In the genomic region with DNA sequence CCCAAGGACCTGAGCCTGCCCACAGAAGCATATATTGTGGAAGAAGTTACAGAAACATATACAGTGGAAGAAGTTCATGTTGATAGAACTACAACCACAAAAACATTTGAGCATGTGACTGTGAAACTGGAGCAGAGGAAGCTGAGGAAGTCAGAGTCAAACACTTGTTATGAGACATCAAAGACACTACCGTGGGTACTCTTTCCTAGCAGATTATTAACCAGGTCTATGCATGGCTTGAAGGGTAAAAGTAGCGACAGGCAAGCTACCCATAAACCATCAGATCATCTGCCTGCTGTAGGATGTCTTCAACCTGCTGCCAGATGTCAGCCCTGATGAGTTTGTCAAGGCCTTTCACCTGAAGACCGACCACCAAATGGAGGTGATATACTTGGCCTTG, we compare ENCODE assay signal across 10 cellular contexts. TPM values are rescaled to one million over a fixed set of nuclear protein-coding genes. Genes with fewer than 3 reads are reported as not detected.
A peak's percentile ranks its signal among the peaks of the same experiment; 100 is the strongest.
DNase-seq lines count a peak whose midpoint lies in the region; ATAC-seq and TF ChIP-seq lines count a peak whose summit lies in the region.
"Had no signal": no experiment of that assay in that cellular context is flagged by ENCODE, and none has a peak within 500 bp of the region (broad histone marks: within the 10 kb centered on the region; RNA-seq: fewer than 3 reads in every experiment).

No MANE protein-coding gene starts in this region.

- peak overlapping the region; percentile 15 for H3K27ac Mint-ChIP-seq in activated T-helper 2 cell treated with anti-CD3 and anti-CD28 coated beads, Interferon-gamma antibody, Interleukin-2, Interleukin-4, amounts not matched to agents 10 μg/mL and 5 μg/mL and 100 μg/mL, durations not matched to agents 14 hours and 24 hours and 36 hours

- intact Hi-C loops in activated T-helper 2 cell treated with anti-CD3 and anti-CD28 coated beads, Interferon-gamma antibody, Interleukin-2, Interleukin-4, amounts not matched to agents 10 μg/mL and 5 μg/mL and 100 μg/mL, durations not matched to agents 14 hours and 24 hours and 36 hours (cut with micrococcal nuclease), result no loop called here
- intact Hi-C loops in heart right ventricle (cut with DNase I), result no loop called here

- H4K20me1 ChIP-seq in DND-41 (ENCODE audit: insufficient read depth, low read length), result no peaks in the 10 kb centered on the region

- H3K27ac ChIP-seq in DND-41 (ENCODE audit: low read length) (peak overlapping the region; percentile 17; the same call in 1 of the 2 replicates), foreskin keratinocyte (no peak overlapping the region), heart right ventricle (no peak overlapping the region)

- H3K27me3 ChIP-seq in DND-41 (ENCODE audit: insufficient read depth, low read length, poor library complexity) (no peaks in the 10 kb centered on the region), foreskin keratinocyte (no peaks in the 10 kb centered on the region), heart right ventricle (no peaks in the 10 kb centered on the region)

- ATAC-seq in DND-41 (ENCODE audit: insufficient read depth, low read depth), result peak; percentile 85
- ATAC-seq in GM19452 (IDR thresholded peaks at IDR 0.05; ENCODE audit: unreplicated experiment), result peak; percentile 97
- ATAC-seq in HG03135 (IDR thresholded peaks at IDR 0.05; ENCODE audit: unreplicated experiment), result peak; percentile 93
- no peak for ATAC-seq in foreskin keratinocyte
- no peak for ATAC-seq in heart right ventricle

- H3K9me3 Mint-ChIP-seq in activated T-helper 2 cell treated with anti-CD3 and anti-CD28 coated beads, Interferon-gamma antibody, Interleukin-2, Interleukin-4, amounts not matched to agents 10 μg/mL and 5 μg/mL and 100 μg/mL, durations not matched to agents 14 hours and 24 hours and 36 hours, result no peaks in the 10 kb centered on the region

- no peak overlapping the region for H3K4me3 Mint-ChIP-seq in activated T-helper 2 cell treated with anti-CD3 and anti-CD28 coated beads, Interferon-gamma antibody, Interleukin-2, Interleukin-4, amounts not matched to agents 10 μg/mL and 5 μg/mL and 100 μg/mL, durations not matched to agents 14 hours and 24 hours and 36 hours (ENCODE audit: low read depth)

- WGBS in heart right ventricle, 2 donors, result 81 to 90% methylated on average over 3 of the region's 3 CpGs

- peaks cover 15% of the 10 kb centered on the region for H3K4me1 Mint-ChIP-seq in activated T-helper 2 cell treated with anti-CD3 and anti-CD28 coated beads, Interferon-gamma antibody, Interleukin-2, Interleukin-4, amounts not matched to agents 10 μg/mL and 5 μg/mL and 100 μg/mL, durations not matched to agents 14 hours and 24 hours and 36 hours (ENCODE audit: low read depth)

- peak overlapping the region; percentile 40 for H2AFZ ChIP-seq in DND-41 (ENCODE audit: low read depth, low read length)

- TF ChIP-seq CTCF in DND-41 (IDR thresholded peaks at IDR 0.05; ENCODE audit: borderline replicate concordance, extremely low read depth, low read length, poor library complexity, severe bottlenecking) (no peak), foreskin keratinocyte (conservative IDR thresholded peaks at IDR 0.05) (no peak), heart right ventricle (IDR thresholded peaks at IDR 0.05) (no peak)

- no peaks in the 10 kb centered on the region for H3K79me2 ChIP-seq in DND-41 (ENCODE audit: insufficient read depth, low read length)

- no peak overlapping the region for H3K9ac ChIP-seq in DND-41 (ENCODE audit: low read depth, low read length)

- H3K4me3 ChIP-seq in DND-41 (ENCODE audit: low read depth in 1 of 2, low read length in 2 of 2) (no peak overlapping the region), heart right ventricle (no peak overlapping the region)

- H3K36me3 Mint-ChIP-seq in activated T-helper 2 cell treated with anti-CD3 and anti-CD28 coated beads, Interferon-gamma antibody, Interleukin-2, Interleukin-4, amounts not matched to agents 10 μg/mL and 5 μg/mL and 100 μg/mL, durations not matched to agents 14 hours and 24 hours and 36 hours (ENCODE audit: low read depth), result peaks cover 3% of the 10 kb centered on the region

- DNase-seq in DND-41, result no peak
- DNase-seq in activated T-helper 2 cell treated with anti-CD3 and anti-CD28 coated beads, Interferon-gamma antibody, Interleukin-2, Interleukin-4, amounts not matched to agents 10 μg/mL and 5 μg/mL and 100 μg/mL, durations not matched to agents 14 hours and 24 hours and 36 hours (ENCODE audit: low spot score), result no peak
- no peak for DNase-seq in foreskin keratinocyte
- no peak for DNase-seq in NCI-H2107 treated with DMSO at 0.1 percent for 48 hours (lab: John Stamatoyannopoulos, UW; ENCODE audit: unreplicated experiment)
- DNase-seq in heart right ventricle, result no peak
- no peak for DNase-seq in NCI-H82 (lab: John Stamatoyannopoulos, UW)
- DNase-seq: occipital lobe; stimulated activated CD8-positive, alpha-beta memory T cell treated with anti-CD3 and anti-CD28 coated beads, Interleukin-4, amount 100 ng/mL, for 48 hours had no signal

- no peaks in the 10 kb centered on the region for H3K9me3 ChIP-seq in DND-41 (ENCODE audit: insufficient read depth, low read length, severe bottlenecking)
- H3K9me3 ChIP-seq in heart right ventricle, result peaks cover 0 to 4% (median 0%) of the 10 kb centered on the region in 11 donors

- no peaks in the 10 kb centered on the region for H3K27me3 Mint-ChIP-seq in activated T-helper 2 cell treated with anti-CD3 and anti-CD28 coated beads, Interferon-gamma antibody, Interleukin-2, Interleukin-4, amounts not matched to agents 10 μg/mL and 5 μg/mL and 100 μg/mL, durations not matched to agents 14 hours and 24 hours and 36 hours (ENCODE audit: low read depth)

- 0 out of 2 replicates have a peak overlapping the region, but pooled peaks have one; percentile 9 for H3K4me2 ChIP-seq in DND-41 (ENCODE audit: insufficient read depth, low read length)

- H3K36me3 ChIP-seq in DND-41 (ENCODE audit: insufficient read depth, low read length) (no peaks in the 10 kb centered on the region), heart right ventricle (peaks cover 0 to 41% (median 0%) of the 10 kb centered on the region in 9 donors)

- peaks cover 15% of the 10 kb centered on the region for H3K4me1 ChIP-seq in DND-41 (ENCODE audit: insufficient read depth, low read length)
- H3K4me1 ChIP-seq in foreskin keratinocyte, result no peaks in the 10 kb centered on the region
- H3K4me1 ChIP-seq in heart right ventricle, result peaks cover 0 to 11% (median 0%) of the 10 kb centered on the region in 9 donors

RNA-seq across cellular contexts. Expression of gene IVNS1ABP, which starts 35.8 kb away (rescaled TPM):
- total RNA-seq in activated T-helper 2 cell treated with anti-CD3 and anti-CD28 coated beads, Interferon-gamma antibody, Interleukin-2, Interleukin-4, amounts not matched to agents 10 μg/mL and 5 μg/mL and 100 μg/mL, durations not matched to agents 14 hours and 24 hours and 36 hours, result 143 and 148 TPM in 2 replicates
- 73.4 and 76.4 TPM in 2 replicates for total RNA-seq in foreskin keratinocyte
- 39.8 and 45.6 TPM in 2 replicates for polyA plus RNA-seq in foreskin keratinocyte
- total RNA-seq in heart right ventricle, result 100 to 1,000 TPM in 1 of 10 donors, 10 to 100 TPM in 9; 44.7 to 132 (median 66.7) TPM
- 10 to 100 TPM; 26.0 to 30.4 TPM for polyA plus RNA-seq in heart right ventricle

Comparison
In these comparisons a context has a peak if more than half of its experiments do, and no peak if none do; other contexts are left out.
1. ATAC-seq: peak in DND-41 (single experiment), GM19452 (single experiment) and HG03135 (single experiment); none in foreskin keratinocyte (single experiment) and heart right ventricle (0 of 8).